Comparison of ENCODE assay signal across 8 cellular contexts in the genomic region with DNA sequence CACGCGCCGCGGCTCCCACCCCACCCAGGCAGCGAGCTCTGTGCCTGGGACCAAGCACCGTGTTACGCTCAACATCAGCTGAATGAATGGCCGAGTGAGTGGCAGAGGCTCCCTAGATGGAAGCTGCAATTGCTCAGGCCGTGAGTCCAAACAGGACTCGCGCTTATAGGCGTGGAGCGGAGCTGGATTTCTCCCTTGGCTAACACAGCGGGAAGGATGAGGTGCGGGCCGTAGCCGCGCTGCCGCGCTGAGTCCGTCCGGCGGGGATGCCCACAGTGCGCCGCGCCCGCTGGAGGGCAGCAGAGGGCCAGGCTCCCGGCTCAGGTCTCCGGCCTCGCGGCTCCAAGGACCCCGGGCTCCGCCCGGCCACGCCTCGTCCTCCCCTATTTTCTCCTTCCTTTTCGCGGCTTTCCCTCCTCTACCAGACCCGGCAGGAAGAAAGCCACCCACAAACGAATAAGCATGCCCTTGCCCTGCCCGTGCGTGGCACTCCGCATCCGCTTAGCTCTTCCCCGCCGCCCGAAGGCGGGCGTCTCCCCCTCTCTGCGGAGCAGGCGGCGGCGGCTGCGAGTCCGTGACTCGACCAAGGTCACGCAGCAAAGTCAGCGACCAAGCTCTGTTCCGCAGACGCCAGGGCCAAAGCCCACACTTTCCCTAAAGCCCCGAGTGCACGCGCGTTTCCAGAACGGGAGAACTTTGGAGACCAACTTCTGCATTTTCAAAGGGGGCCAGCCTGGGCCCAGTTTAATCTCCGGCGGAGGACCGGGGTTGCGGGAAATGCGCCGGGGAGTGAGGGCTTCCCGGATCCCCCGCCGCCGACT. TPM values are rescaled to one million over a fixed set of nuclear protein-coding genes. Genes with fewer than 3 reads are reported as not detected.
DNase-seq lines count a peak whose midpoint lies in the region; ATAC-seq and TF ChIP-seq lines count a peak whose summit lies in the region.

No MANE protein-coding gene starts in this region.

- no peaks in the 10 kb centered on the region for H3K36me3 ChIP-seq in KMS-11 (ENCODE audit: insufficient read depth)
- H3K36me3 ChIP-seq in SJSA1 = no peaks in the 10 kb centered on the region
- no peaks in the 10 kb centered on the region for H3K36me3 ChIP-seq in cardiac muscle cell
- no peaks in the 10 kb centered on the region for H3K36me3 ChIP-seq in thyroid gland

- peaks cover 2% of the 10 kb centered on the region for H3K4me1 Mint-ChIP-seq in osteocyte (ENCODE audit: unreplicated experiment)

- H3K4me3 ChIP-seq in KMS-11 (IDR thresholded peaks at IDR 0.05; ENCODE audit: insufficient read depth, low read depth, low read length) (peak overlapping the region; percentile 80), SJSA1 (peak overlapping the region; percentile 39), cardiac muscle cell (peak overlapping the region; percentile 55), thyroid gland (replicated peaks in 1 of 3) (peak overlapping the region; percentile 48 to 95 (median 66))

- peak; percentile 93 for DNase-seq in D341Med (ENCODE audit: low spot score)
- DNase-seq in SJSA1 (ENCODE audit: low read depth in 1 of 2, low spot score in 2 of 2) = peak; percentile 83 to 84
- peak; percentile 67 for DNase-seq in activated naive CD4-positive, alpha-beta T cell treated with anti-CD3 and anti-CD28 coated beads, Interleukin-2, amount 50 U/mL, for 16 hours
- peak; percentile 88 to 92 for DNase-seq in cardiac muscle cell (ENCODE audit: low read depth in 1 of 2, low spot score in 1 of 2)
- DNase-seq in osteocyte (ENCODE audit: extremely low spot score, unreplicated experiment) = peak; percentile 94
- peak; percentile 90 for DNase-seq in thyroid gland

- no peaks in the 10 kb centered on the region for H3K36me3 Mint-ChIP-seq in osteocyte (ENCODE audit: unreplicated experiment)

- no peaks in the 10 kb centered on the region for H3K9me3 Mint-ChIP-seq in osteocyte (ENCODE audit: unreplicated experiment)

- intact Hi-C loops in thyroid gland (cut with DNase I) = loop anchor here (5.0 kb wide), 1 partner anchor 42 kb away; no protein-coding TSS in a partner anchor

- peak overlapping the region; percentile 78 for H3K4me3 Mint-ChIP-seq in osteocyte (ENCODE audit: unreplicated experiment)

- no peaks in the 10 kb centered on the region; the same call in 1 of the 2 replicates for H3K27me3 ChIP-seq in KMS-11 (ENCODE audit: insufficient read depth, low read depth)
- H3K27me3 ChIP-seq in SJSA1 (replicated peaks) = peaks cover 26% of the 10 kb centered on the region
- peaks cover 84% of the 10 kb centered on the region for H3K27me3 ChIP-seq in cardiac muscle cell
- H3K27me3 ChIP-seq in thyroid gland = no peaks in the 10 kb centered on the region

- H3K27ac ChIP-seq in KMS-11 (no peak overlapping the region; the same call in 1 of the 2 replicates), SJSA1 (no peak overlapping the region), cardiac muscle cell (no peak overlapping the region), thyroid gland (peak overlapping the region; percentile 42 to 95 (median 74))

- no peaks in the 10 kb centered on the region for H3K79me2 ChIP-seq in KMS-11 (ENCODE audit: insufficient read depth, low read depth)

- TF ChIP-seq CTCF in KMS-11 (conservative IDR thresholded peaks at IDR 0.05; ENCODE audit: low read depth, low read length) = peak; percentile 59; the same call in 1 of the 2 replicates
- peak; percentile 95 for TF ChIP-seq CTCF in cardiac muscle cell (IDR thresholded peaks at IDR 0.05; ENCODE audit: low read depth, low read length)
- TF ChIP-seq CTCF in osteocyte (IDR thresholded peaks at IDR 0.05) = peak; percentile 96
- peak; percentile 70 to 95 (median 92) for TF ChIP-seq CTCF in thyroid gland (IDR thresholded peaks at IDR 0.05)

- peak overlapping the region; percentile 64 for H3K4me2 ChIP-seq in KMS-11

- peaks cover 24% of the 10 kb centered on the region for H3K27me3 Mint-ChIP-seq in osteocyte (ENCODE audit: unreplicated experiment)

- peak; percentile 81 for ATAC-seq in GM21529 (IDR thresholded peaks at IDR 0.05; ENCODE audit: unreplicated experiment)

- peak overlapping the region; percentile 99 for H2AFZ ChIP-seq in KMS-11 (ENCODE audit: low read depth)

- peak overlapping the region; percentile 73; the same call in 1 of the 2 replicates for H3K9ac ChIP-seq in KMS-11

- WGBS in thyroid gland, 2 donors = 1 to 3% methylated on average over 29 to 31 of the region's 75 CpGs

- peak in 1 of 2 donors; percentile 32 for TF ChIP-seq POLR2A in thyroid gland (IDR thresholded peaks at IDR 0.05)

- no peaks in the 10 kb centered on the region for H3K4me1 ChIP-seq in KMS-11 (ENCODE audit: low read depth, poor library complexity, severe bottlenecking)
- peaks cover 16% of the 10 kb centered on the region for H3K4me1 ChIP-seq in SJSA1 (replicated peaks)
- no peaks in the 10 kb centered on the region for H3K4me1 ChIP-seq in cardiac muscle cell (ENCODE audit: low read depth)
- H3K4me1 ChIP-seq in thyroid gland = peaks cover 10 to 39% of the 10 kb centered on the region in 2 donors

- H3K27ac Mint-ChIP-seq in osteocyte (ENCODE audit: unreplicated experiment) = peak overlapping the region; percentile 47

- H4K20me1 ChIP-seq in KMS-11 (ENCODE audit: insufficient read depth) = no peaks in the 10 kb centered on the region

- no peaks in the 10 kb centered on the region; the same call in 1 of the 2 replicates for H3K9me3 ChIP-seq in SJSA1 (replicated peaks)
- no peaks in the 10 kb centered on the region for H3K9me3 ChIP-seq in cardiac muscle cell (ENCODE audit: low read depth)
- H3K9me3 ChIP-seq in thyroid gland = no peaks in the 10 kb centered on the region

RNA-seq across cellular contexts. Expression of a gene that starts 48.5 kb away (rescaled TPM):
- 0.47 TPM in 1 of 2 replicates, not detected in the other for total RNA-seq in SJSA1 (2014; rRNA removed; shearing (Covaris generic))
- total RNA-seq in cardiac muscle cell (3.6 and 5.2 TPM in 2 replicates), osteocyte (0.57 and 1.4 TPM in 2 replicates), thyroid gland (10 to 100 TPM; 37.1 to 66.5 (median 51.1) TPM)
- 1.2 and 2.6 TPM in 2 replicates for polyA plus RNA-seq in cardiac muscle cell

RNA-seq across cellular contexts. Expression of a gene that starts 56.9 kb away (rescaled TPM):
- total RNA-seq in SJSA1 (2014; rRNA removed; shearing (Covaris generic)) = 42.5 and 52.7 TPM in 2 replicates
- total RNA-seq in cardiac muscle cell (57.7 and 64.9 TPM in 2 replicates), osteocyte (40.3 and 40.4 TPM in 2 replicates), thyroid gland (10 to 100 TPM; 39.2 to 90.2 (median 59.3) TPM)
- polyA plus RNA-seq in cardiac muscle cell = 66.1 and 66.5 TPM in 2 replicates

Comparison
In these comparisons a context has a peak if more than half of its experiments do, and no peak if none do; other contexts are left out.
1. H3K27ac ChIP-seq: peak in thyroid gland (3 of 3); none in KMS-11 (single experiment), SJSA1 (single experiment) and cardiac muscle cell (single experiment).
2. Peak in every context shown above with its lines, with median percentiles within 50 percentile points of each other: DNase-seq, H3K4me3 ChIP-seq and CTCF ChIP-seq.